ENCODE assay signal across 11 cellular contexts in the genomic region with DNA sequence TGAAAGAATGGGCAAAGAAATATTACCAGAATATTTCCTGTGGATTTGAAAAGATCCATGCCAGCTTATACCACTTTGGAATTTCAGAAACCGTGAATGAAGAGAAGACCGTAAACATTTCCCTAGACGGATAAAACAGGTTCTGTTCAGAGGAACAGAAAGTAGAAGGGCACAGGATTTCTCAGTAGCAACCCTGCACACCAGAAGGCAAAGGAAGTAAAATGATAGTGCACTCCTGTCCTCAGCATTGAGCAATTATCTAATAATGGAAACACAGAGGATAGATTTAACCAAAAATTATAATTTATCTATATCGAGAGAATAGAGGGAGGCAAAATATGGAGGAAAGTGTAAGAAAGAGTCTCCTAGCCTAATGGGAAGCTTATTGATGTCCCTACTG.
DNase-seq lines count a peak whose midpoint lies in the region; ATAC-seq and TF ChIP-seq lines count a peak whose summit lies in the region.
"Had no signal": no experiment of that assay in that cellular context is flagged by ENCODE, and none has a peak within 500 bp of the region (broad histone marks: within the 10 kb centered on the region; RNA-seq: fewer than 3 reads in every experiment).

No MANE protein-coding gene starts in this region.

- no peak for DNase-seq in CD14-positive monocyte (ENCODE audit: low spot score)
- no peak for DNase-seq in activated naive CD8-positive, alpha-beta T cell treated with anti-CD3 and anti-CD28 coated beads, Interleukin-2, amount 10 ng/mL, durations not matched to agents 7 days and 5 days
- DNase-seq in middle frontal gyrus (ENCODE audit: extremely low spot score, low spot score) = no peak
- no peak for DNase-seq in ACHN
- DNase-seq: amniotic stem cell, head of caudate nucleus, right cardiac atrium had no signal

- peak overlapping the region; percentile 68 to 92 for H3K4me3 Mint-ChIP-seq in CD14-positive monocyte
- H3K4me3 Mint-ChIP-seq in activated naive CD8-positive, alpha-beta T cell treated with anti-CD3 and anti-CD28 coated beads, Interleukin-2, amount 10 ng/mL, durations not matched to agents 7 days and 5 days = peak overlapping the region; percentile 76

- no peaks in the 10 kb centered on the region for H3K27me3 ChIP-seq in mucosa of stomach (ENCODE audit: control insufficient read depth, insufficient read depth, low read length)

- H3K27ac Mint-ChIP-seq in CD14-positive monocyte = peak overlapping the region in 1 of 7 donors; percentile 22
- H3K27ac Mint-ChIP-seq in activated naive CD8-positive, alpha-beta T cell treated with anti-CD3 and anti-CD28 coated beads, Interleukin-2, amount 10 ng/mL, durations not matched to agents 7 days and 5 days = peak overlapping the region; percentile 75

- H3K4me1 ChIP-seq in mucosa of stomach (ENCODE audit: control insufficient read depth, insufficient read depth, low read length) = peaks cover 59% of the 10 kb centered on the region

- H3K9me3 Mint-ChIP-seq in CD14-positive monocyte = peaks cover 7 to 15% (median 13%) of the 10 kb centered on the region in 7 donors
- peaks cover 8% of the 10 kb centered on the region for H3K9me3 Mint-ChIP-seq in activated naive CD8-positive, alpha-beta T cell treated with anti-CD3 and anti-CD28 coated beads, Interleukin-2, amount 10 ng/mL, durations not matched to agents 7 days and 5 days

- no peaks in the 10 kb centered on the region for H3K36me3 ChIP-seq in KOPT-K1 (ENCODE audit: insufficient read depth, low read length)
- H3K36me3 ChIP-seq in mucosa of stomach (ENCODE audit: control insufficient read depth, insufficient read depth, low read length) = no peaks in the 10 kb centered on the region

- intact Hi-C loops in CD14-positive monocyte (cut with micrococcal nuclease) = loop anchor here in 1 of 2 donors (10.0 kb wide), 1 partner anchor 254 kb away; no protein-coding TSS in a partner anchor

- H3K4me1 Mint-ChIP-seq in CD14-positive monocyte = peaks cover 29% of the 10 kb centered on the region
- H3K4me1 Mint-ChIP-seq in activated naive CD8-positive, alpha-beta T cell treated with anti-CD3 and anti-CD28 coated beads, Interleukin-2, amount 10 ng/mL, durations not matched to agents 7 days and 5 days = peaks cover 21% of the 10 kb centered on the region

- H3K9me3 ChIP-seq in KOPT-K1 (ENCODE audit: insufficient read depth, low read length, poor library complexity, severe bottlenecking) (peaks cover 10% of the 10 kb centered on the region), mucosa of stomach (ENCODE audit: control insufficient read depth, low read length) (no peaks in the 10 kb centered on the region)

- POLR2A ChIA-PET in activated naive CD8-positive, alpha-beta T cell treated with anti-CD3 and anti-CD28 coated beads, Interleukin-2, amount 10 ng/mL, durations not matched to agents 7 days and 5 days (lab: Charles Lee) = no interaction called here

- no peak overlapping the region for H3K4me3 ChIP-seq in mucosa of stomach (ENCODE audit: low read length)

- in situ Hi-C loops in ACHN (cut with HindIII; ENCODE audit: low pct_ligation_motif_present, low pct_unique_long_range_greater_than_20kb, low sequenced_read_pairs) = no loop called here

- ATAC-seq in activated naive CD8-positive, alpha-beta T cell treated with anti-CD3 and anti-CD28 coated beads, Interleukin-2, amount 10 ng/mL, durations not matched to agents 7 days and 5 days (ENCODE audit: low read depth) = no peak
- ATAC-seq in HG03571 (IDR thresholded peaks at IDR 0.05; ENCODE audit: unreplicated experiment) (no peak), HG02852 (IDR thresholded peaks at IDR 0.05; ENCODE audit: unreplicated experiment) (no peak)

- peaks cover 0 to 2% (median 0%) of the 10 kb centered on the region in 3 donors for H3K27me3 Mint-ChIP-seq in CD14-positive monocyte (ENCODE audit: low read depth in 3 of 3)
- H3K27me3 Mint-ChIP-seq in activated naive CD8-positive, alpha-beta T cell treated with anti-CD3 and anti-CD28 coated beads, Interleukin-2, amount 10 ng/mL, durations not matched to agents 7 days and 5 days = peaks cover 5% of the 10 kb centered on the region

- TF ChIP-seq CTCF in CD14-positive monocyte (IDR thresholded peaks at IDR 0.05) = no peak

- H3K27ac ChIP-seq in KOPT-K1 (ENCODE audit: low read depth, low read length, poor library complexity, severe bottlenecking) = peak overlapping the region; percentile 36

- H3K9ac ChIP-seq in mucosa of stomach (ENCODE audit: low read length) = peak overlapping the region; percentile 49

- H3K36me3 Mint-ChIP-seq in CD14-positive monocyte = peaks cover 0 to 3% of the 10 kb centered on the region in 2 donors
- peaks cover 1% of the 10 kb centered on the region for H3K36me3 Mint-ChIP-seq in activated naive CD8-positive, alpha-beta T cell treated with anti-CD3 and anti-CD28 coated beads, Interleukin-2, amount 10 ng/mL, durations not matched to agents 7 days and 5 days
